ENCODE assay signal across 8 cellular contexts in the genomic region with DNA sequence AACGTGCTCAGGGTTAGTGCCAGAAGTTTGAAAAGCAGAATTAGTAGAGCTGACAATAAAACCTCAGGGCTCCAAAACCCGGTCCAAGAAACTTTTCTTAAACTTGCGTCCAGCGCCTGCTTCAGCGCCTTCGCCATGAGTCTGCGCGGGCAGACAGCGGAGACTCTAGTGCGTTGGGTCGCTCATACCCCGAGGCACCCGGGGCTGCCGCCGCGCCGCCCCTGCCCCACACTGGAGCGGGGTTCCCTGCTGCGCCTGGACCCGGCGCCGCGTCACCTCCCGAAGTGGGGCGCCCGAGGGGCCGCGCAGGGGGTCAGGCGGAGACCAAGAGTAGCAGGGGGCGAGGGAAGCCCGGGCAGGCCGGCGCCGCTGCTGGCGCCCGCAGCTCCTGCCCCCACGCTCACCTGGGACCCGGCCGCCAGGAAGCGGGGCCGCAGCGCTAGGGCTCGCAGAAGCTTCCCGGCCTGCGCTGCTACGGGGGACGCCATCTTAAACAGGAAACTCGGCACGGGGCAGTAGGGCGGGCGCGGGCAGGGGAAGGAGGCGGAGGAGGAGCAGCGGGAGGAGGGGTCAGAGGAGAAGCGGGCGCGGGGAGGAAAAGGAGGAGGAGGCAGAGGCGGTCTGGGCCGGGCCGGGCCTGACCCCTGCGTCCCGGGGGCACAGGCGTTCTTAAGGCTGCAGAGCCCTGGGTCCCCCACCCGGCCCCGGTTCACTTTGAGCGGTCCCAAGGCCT. TPM values are rescaled to one million over a fixed set of nuclear protein-coding genes. Genes with fewer than 3 reads are reported as not detected.
DNase-seq lines count a peak whose midpoint lies in the region; ATAC-seq, FAIRE-seq and TF ChIP-seq lines count a peak whose summit lies in the region.

Gene SUCLG2, minus strand, starts transcription at position 514 of the 733 bp plus-strand sequence. Its CDS starts 26 bp downstream, at position 488.

- peak within 1 kb of the TSS; percentile 75 for H3K4me3 ChIP-seq in GM12875 (ENCODE audit: low read depth, low read length)

- ATAC-seq in HG02571 (IDR thresholded peaks at IDR 0.05; ENCODE audit: unreplicated experiment) (peak; percentile 82), sciatic nerve (peak; percentile 99)

- TF ChIP-seq CTCF in GM12875 (IDR thresholded peaks at IDR 0.05; ENCODE audit: borderline replicate concordance, insufficient read depth, low read depth, low read length) (no peak), D721Med (IDR thresholded peaks at IDR 0.05; ENCODE audit: insufficient read depth, missing control alignments) (no peak)

- peak; percentile 21 for DNase-seq in NCI-H1092 (lab: John Stamatoyannopoulos, UW)
- peak; percentile 82 for DNase-seq in T1000 (lab: John Stamatoyannopoulos, UW)
- peak; percentile 95 for DNase-seq in astrocyte of the hippocampus (ENCODE audit: low read depth, low spot score)
- DNase-seq in hippocampal formation (lab: John Stamatoyannopoulos, UW), result peak; percentile 54 to 78
- peak; percentile 94 for DNase-seq in sciatic nerve (ENCODE audit: low spot score)
- DNase-seq in D721Med (ENCODE audit: insufficient read length, low spot score), result no peak

- intact Hi-C loops in sciatic nerve (cut with DNase I), result no loop called here

- no peak for FAIRE-seq in D721Med (lab: Jason Lieb, UNC)

RNA-seq across cellular contexts. Expression of gene SUCLG2, which starts in this region (rescaled TPM):
- 49.5 TPM for total RNA-seq in sciatic nerve
